13 cellular contexts compared by ENCODE assay signal in genomic region chr6:6916598-6916997, GRCh38.
A peak's percentile ranks its signal among the peaks of the same experiment; 100 is the strongest.
DNase-seq lines count a peak whose midpoint lies in the region; ATAC-seq, FAIRE-seq and TF ChIP-seq lines count a peak whose summit lies in the region.
"Had no signal": no experiment of that assay in that cellular context is flagged by ENCODE, and none has a peak within 500 bp of the region (broad histone marks: within the 10 kb centered on the region; RNA-seq: fewer than 3 reads in every experiment).

No MANE protein-coding gene starts in this region.

- H3K27me3 ChIP-seq in GM12878 (replicated peaks in 1 of 2; ENCODE audit: control insufficient read depth in 2 of 2, insufficient read depth in 2 of 2, low read length in 1 of 2) (no peaks in the 10 kb centered on the region), right lobe of liver (no peaks in the 10 kb centered on the region)

- CTCF ChIA-PET in GM12878 (lab: Yijun Ruan, JAX): interaction anchor here (1.4 to 3.4 kb wide), 6 partner anchors 130 to 326 kb away, joined by 4 to 18 read pairs (median 8); no protein-coding TSS in a partner anchor

- SMC1A ChIA-PET in GM12878 (lab: Charles Lee; ENCODE audit: uncharacterized antibody, unreplicated experiment): interaction anchor here (1.3 to 2.6 kb wide), 5 partner anchors 11 to 325 kb away, joined by 3 to 14 read pairs (median 7); no protein-coding TSS in a partner anchor

- intact Hi-C loops in GM12878 (cut with micrococcal nuclease; ENCODE audit: unreplicated experiment) (loop anchor here (5.0 to 10.0 kb wide), 4 partner anchors 99 to 321 kb away; no protein-coding TSS in a partner anchor), right lobe of liver (cut with DNase I) (no loop called here)

- H3K9me3 ChIP-seq in GM12878 (replicated peaks; ENCODE audit: control insufficient read depth, insufficient read depth, low read length): no peaks in the 10 kb centered on the region; the same call in 2 of the 3 replicates
- H3K9me3 ChIP-seq in right lobe of liver: no peaks in the 10 kb centered on the region

- no peak overlapping the region for H3K9ac ChIP-seq in GM12878 (ENCODE audit: control insufficient read depth, insufficient read depth, low read length)

- H3K4me2 ChIP-seq in GM12878 (ENCODE audit: control insufficient read depth, insufficient read depth): no peak overlapping the region

- DNase-seq in EL: peak; percentile 42
- no peak for DNase-seq in GM12878 (ENCODE audit: low read depth, low spot score)
- no peak for DNase-seq in right lobe of liver
- no peak for DNase-seq in NCI-H1048 (lab: John Stamatoyannopoulos, UW)
- no peak for DNase-seq in NCI-H510A treated with DMSO at 0.1 percent for 48 hours (lab: John Stamatoyannopoulos, UW)
- DNase-seq in midbrain (lab: John Stamatoyannopoulos, UW): no peak
- DNase-seq in activated CD4-positive, alpha-beta T cell treated with anti-CD3 and anti-CD28 coated beads for 1 hour: no peak
- DNase-seq: DMS79 treated with DMSO at 0.1 percent for 48 hours, HCEC 1CT, natural killer cell, NCI-H2171 had no signal

- in situ Hi-C loops in GM12878 (cut with MboI): no loop called here

- TF ChIP-seq EP300 in GM12878 (IDR thresholded peaks at IDR 0.05; ENCODE audit: borderline replicate concordance in 1 of 2, control insufficient read depth in 1 of 2, low read depth in 2 of 2, low read length in 2 of 2): no peak

- FAIRE-seq in GM12878 (lab: Jason Lieb, UNC): no peak

- H3K36me3 ChIP-seq in GM12878 (ENCODE audit: control insufficient read depth in 2 of 2, insufficient read depth in 2 of 2, low read length in 1 of 2) (no peaks in the 10 kb centered on the region), right lobe of liver (no peaks in the 10 kb centered on the region)

- H3K4me1 ChIP-seq in GM12878 (ENCODE audit: control insufficient read depth, insufficient read depth, low read length): peaks cover 27% of the 10 kb centered on the region
- peaks cover 0 to 8% (median 4%) of the 10 kb centered on the region in 4 donors for H3K4me1 ChIP-seq in right lobe of liver

- ATAC-seq in GM12878: no peak
- ATAC-seq in right lobe of liver: peak in 3 of 4 donors; percentile 10 to 25 (median 25)
- ATAC-seq: natural killer cell, WTC11 had no signal

- H3K4me3 ChIP-seq in GM12878 (no peak overlapping the region), right lobe of liver (no peak overlapping the region), skin epidermis (no peak overlapping the region)

- no TSS peak for BruUV-seq in GM12878 (replicated peaks; lab: Mats Ljungman, UMichigan)

- RAD21 ChIA-PET in GM12878 (lab: Charles Lee; ENCODE audit: unreplicated experiment): interaction anchor here (1.0 to 2.6 kb wide), 5 partner anchors 108 to 221 kb away, joined by 3 to 9 read pairs (median 4); no protein-coding TSS in a partner anchor

- TF ChIP-seq POLR2A in GM12878 (IDR thresholded peaks at IDR 0.05; ENCODE audit: low read depth, low read length) (no peak), right lobe of liver (IDR thresholded peaks at IDR 0.05) (no peak)

- no peak overlapping the region for H2AFZ ChIP-seq in GM12878 (ENCODE audit: control insufficient read depth, low read depth, low read length)

- 71% methylated on average over 6 of the region's 6 CpGs for WGBS in GM12878 (ENCODE audit: insufficient coverage, insufficient replicate concordance, low lambda C conversion rate, missing lambda C conversion rate)
- 54% methylated on average over 2 of the region's 6 CpGs for WGBS in right lobe of liver (ENCODE audit: insufficient coverage, low coverage, low lambda C conversion rate, missing lambda C conversion rate)

- H3K27ac ChIP-seq in GM12878 (ENCODE audit: control insufficient read depth, insufficient read depth): no peak overlapping the region
- peak overlapping the region in 2 of 3 donors; percentile 87 to 91 for H3K27ac ChIP-seq in right lobe of liver
- H3K27ac ChIP-seq in skin epidermis: peak overlapping the region in 14 of 21 experiments; percentile 16 to 80 (median 49)

- no peak for TF ChIP-seq RAD21 in GM12878 (IDR thresholded peaks at IDR 0.05; ENCODE audit: insufficient read depth, low read depth, low read length)

- H4K20me1 ChIP-seq in GM12878 (ENCODE audit: control insufficient read depth, insufficient read depth): no peaks in the 10 kb centered on the region

- no peaks in the 10 kb centered on the region for H3K79me2 ChIP-seq in GM12878 (ENCODE audit: control insufficient read depth, insufficient read depth, low read length)

- POLR2A ChIA-PET in GM12878 (lab: Charles Lee): interaction anchor here (0.6 kb wide), 1 partner anchor 116 kb away, joined by 5 read pairs; no protein-coding TSS in a partner anchor

- TF ChIP-seq CTCF in GM12878 (IDR thresholded peaks at IDR 0.05 in 2 of 3, conservative IDR thresholded peaks at IDR 0.05 in 1 of 3; ENCODE audit: control insufficient read depth in 2 of 3, extremely low read depth in 1 of 3, insufficient read depth in 1 of 3, low read depth in 3 of 3, low read length in 3 of 3) (no peak), right lobe of liver (IDR thresholded peaks at IDR 0.05) (no peak)

TF ChIP-seq in GM12878, 131 proteins besides CTCF, POLR2A, EP300 and RAD21:
- TF ChIP-seq IKZF1 (conservative IDR thresholded peaks at IDR 0.05) (0 out of 2 replicates have a peak, but pooled peaks have one; percentile 11), PAX5 (IDR thresholded peaks at IDR 0.05; ENCODE audit: borderline replicate concordance, low read depth, low read length) (no peak)
